ENCODE assay signal across 1 cellular context in genomic region chrX:71181910-71182799, GRCh38.
TF ChIP-seq lines count a peak whose summit lies in the region.

No MANE protein-coding gene starts in this region.

TF ChIP-seq in HepG2, 621 proteins besides CTCF, POLR2A, EP300 and RAD21 (continued from another document and continues in another):
- TF ChIP-seq ZBTB46 (CRISPR knock-in tag; IDR thresholded peaks at IDR 0.05; ENCODE audit: borderline replicate concordance) (no peak), ARID4A (CRISPR knock-in tag; IDR thresholded peaks at IDR 0.05; ENCODE audit: borderline replicate concordance) (peak; percentile 29; the same call in 1 of the 2 replicates), ASH2L (IDR thresholded peaks at IDR 0.05; ENCODE audit: insufficient read length, low read depth, low read length) (no peak), SP4 (CRISPR knock-in tag; IDR thresholded peaks at IDR 0.05) (no peak), JUND (CRISPR knock-in tag; IDR thresholded peaks at IDR 0.05) (peak; percentile 88), KMT2B (CRISPR knock-in tag; IDR thresholded peaks at IDR 0.05) (no peak), ZNF3 (CRISPR knock-in tag; IDR thresholded peaks at IDR 0.05) (no peak), MLLT10 (CRISPR knock-in tag; IDR thresholded peaks at IDR 0.05) (no peak), SMARCC2 (IDR thresholded peaks at IDR 0.05) (no peak), ZNF747 (CRISPR knock-in tag; IDR thresholded peaks at IDR 0.05; ENCODE audit: borderline replicate concordance) (no peak), SNAI1 (CRISPR knock-in tag; IDR thresholded peaks at IDR 0.05; ENCODE audit: borderline replicate concordance) (no peak), ZFP62 (CRISPR knock-in tag; IDR thresholded peaks at IDR 0.05) (no peak), NCOA2 (CRISPR knock-in tag; IDR thresholded peaks at IDR 0.05) (no peak), NONO (IDR thresholded peaks at IDR 0.05) (no peak), NONO (CRISPR knock-in tag; conservative IDR thresholded peaks at IDR 0.05) (no peak), ATF7 (IDR thresholded peaks at IDR 0.05) (no peak), ATF7 (CRISPR knock-in tag; IDR thresholded peaks at IDR 0.05) (no peak), MED8 (CRISPR knock-in tag; IDR thresholded peaks at IDR 0.05; ENCODE audit: insufficient replicate concordance) (no peak), TERF1 (CRISPR knock-in tag; IDR thresholded peaks at IDR 0.05) (no peak), ZNF10 (CRISPR knock-in tag; IDR thresholded peaks at IDR 0.05; ENCODE audit: borderline replicate concordance, low read depth) (no peak), ZNF205 (CRISPR knock-in tag; IDR thresholded peaks at IDR 0.05) (no peak), ZNF230 (CRISPR knock-in tag; IDR thresholded peaks at IDR 0.05) (no peak), DMAP1 (CRISPR knock-in tag; IDR thresholded peaks at IDR 0.05) (peak; percentile 79), ZNF337 (CRISPR knock-in tag; IDR thresholded peaks at IDR 0.05; ENCODE audit: borderline replicate concordance, low read depth) (no peak), ATF2 (CRISPR knock-in tag; IDR thresholded peaks at IDR 0.05) (no peak), ZFYVE20 (CRISPR knock-in tag; IDR thresholded peaks at IDR 0.05; ENCODE audit: borderline replicate concordance, low read depth) (no peak), ZNF20 (CRISPR knock-in tag; IDR thresholded peaks at IDR 0.05) (no peak), ATF6 (CRISPR knock-in tag; conservative IDR thresholded peaks at IDR 0.05) (no peak), NR2F6 (IDR thresholded peaks at IDR 0.05) (peak; percentile 46; the same call in 1 of the 2 replicates), NR2F6 (CRISPR knock-in tag; IDR thresholded peaks at IDR 0.05) (no peak), GLMP (CRISPR knock-in tag; IDR thresholded peaks at IDR 0.05; ENCODE audit: borderline replicate concordance) (no peak), CBX2 (IDR thresholded peaks at IDR 0.05; ENCODE audit: low read depth, low read length) (no peak), CBX2 (CRISPR knock-in tag; IDR thresholded peaks at IDR 0.05; ENCODE audit: low read depth) (no peak), TRIM24 (CRISPR knock-in tag; IDR thresholded peaks at IDR 0.05) (no peak), CCAR2 (optimal IDR thresholded peaks at IDR 0.05; ENCODE audit: low read depth, low read length) (no peak), RFX1 (IDR thresholded peaks at IDR 0.05) (no peak), BORCS8-MEF2B (CRISPR knock-in tag; IDR thresholded peaks at IDR 0.05) (no peak), KDM4B (CRISPR knock-in tag; IDR thresholded peaks at IDR 0.05) (no peak), U2AF1 (optimal IDR thresholded peaks at IDR 0.05; ENCODE audit: low read depth, low read length) (no peak), ZNF740 (CRISPR knock-in tag; IDR thresholded peaks at IDR 0.05) (no peak), KDM6A (CRISPR knock-in tag; IDR thresholded peaks at IDR 0.05; ENCODE audit: low read depth) (no peak), ZNF607 (CRISPR knock-in tag; IDR thresholded peaks at IDR 0.05; ENCODE audit: borderline replicate concordance) (peak; percentile 37; the same call in 1 of the 2 replicates), TEAD3 (CRISPR knock-in tag; optimal IDR thresholded peaks at IDR 0.05; ENCODE audit: borderline replicate concordance) (no peak), MAFK (conservative IDR thresholded peaks at IDR 0.05 in 1 of 2, IDR thresholded peaks at IDR 0.05 in 1 of 2; ENCODE audit: low read length in 2 of 2) (peak; percentile 50 to 61), ZNF781 (CRISPR knock-in tag; IDR thresholded peaks at IDR 0.05; ENCODE audit: borderline replicate concordance, not compliant biosample characterization) (no peak), GLI4 (CRISPR knock-in tag; IDR thresholded peaks at IDR 0.05; ENCODE audit: borderline replicate concordance) (no peak), ZSCAN21 (CRISPR knock-in tag; IDR thresholded peaks at IDR 0.05; ENCODE audit: borderline replicate concordance) (no peak), CBX1 (IDR thresholded peaks at IDR 0.05; ENCODE audit: low read depth) (no peak), BHLHE40 (IDR thresholded peaks at IDR 0.05; ENCODE audit: low read length) (no peak), ZSCAN29 (CRISPR knock-in tag; conservative IDR thresholded peaks at IDR 0.05) (no peak), ZNF33A (CRISPR knock-in tag; IDR thresholded peaks at IDR 0.05; ENCODE audit: borderline replicate concordance) (no peak), DPF2 (CRISPR knock-in tag; IDR thresholded peaks at IDR 0.05; ENCODE audit: borderline replicate concordance, low read depth) (no peak), SAP130 (CRISPR knock-in tag; IDR thresholded peaks at IDR 0.05; ENCODE audit: low read depth) (peak; percentile 66)
- TF ChIP-seq, protein P1, sequence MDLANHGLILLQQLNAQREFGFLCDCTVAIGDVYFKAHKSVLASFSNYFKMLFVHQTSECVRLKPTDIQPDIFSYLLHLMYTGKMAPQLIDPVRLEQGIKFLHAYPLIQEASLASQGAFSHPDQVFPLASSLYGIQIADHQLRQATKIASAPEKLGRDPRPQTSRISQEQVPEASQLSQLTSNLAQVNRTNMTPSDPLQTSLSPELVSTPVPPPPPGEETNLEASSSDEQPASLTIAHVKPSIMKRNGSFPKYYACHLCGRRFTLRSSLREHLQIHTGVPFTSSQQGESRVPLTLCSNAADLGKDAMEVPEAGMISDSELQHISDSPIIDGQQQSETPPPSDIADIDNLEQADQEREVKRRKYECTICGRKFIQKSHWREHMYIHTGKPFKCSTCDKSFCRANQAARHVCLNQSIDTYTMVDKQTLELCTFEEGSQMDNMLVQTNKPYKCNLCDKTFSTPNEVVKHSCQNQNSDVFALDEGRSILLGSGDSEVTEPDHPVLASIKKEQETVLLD (CRISPR knock-in tag; IDR thresholded peaks at IDR 0.05; ENCODE audit: low read depth) = no peak
- TF ChIP-seq, protein P2, sequence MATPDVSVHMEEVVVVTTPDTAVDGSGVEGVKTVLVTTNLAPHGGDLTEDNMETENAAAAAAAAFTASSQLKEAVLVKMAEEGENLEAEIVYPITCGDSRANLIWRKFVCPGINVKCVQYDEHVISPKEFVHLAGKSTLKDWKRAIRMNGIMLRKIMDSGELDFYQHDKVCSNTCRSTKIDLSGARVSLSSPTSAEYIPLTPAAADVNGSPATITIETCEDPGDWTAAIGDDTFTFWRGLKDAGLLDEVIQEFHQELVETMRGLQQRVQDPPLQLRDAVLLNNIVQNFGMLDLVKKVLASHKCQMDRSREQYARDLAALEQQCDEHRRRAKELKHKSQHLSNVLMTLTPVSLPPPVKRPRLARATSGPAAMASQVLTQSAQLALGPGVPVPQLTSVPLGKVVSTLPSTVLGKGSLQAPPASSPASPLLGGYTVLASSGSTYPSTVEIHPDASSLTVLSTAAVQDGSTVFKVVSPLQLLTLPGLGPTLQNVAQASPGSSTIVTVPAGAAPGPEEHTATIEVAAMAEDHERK (CRISPR knock-in tag; IDR thresholded peaks at IDR 0.05; ENCODE audit: low read depth) = no peak
- TF ChIP-seq, protein P3, sequence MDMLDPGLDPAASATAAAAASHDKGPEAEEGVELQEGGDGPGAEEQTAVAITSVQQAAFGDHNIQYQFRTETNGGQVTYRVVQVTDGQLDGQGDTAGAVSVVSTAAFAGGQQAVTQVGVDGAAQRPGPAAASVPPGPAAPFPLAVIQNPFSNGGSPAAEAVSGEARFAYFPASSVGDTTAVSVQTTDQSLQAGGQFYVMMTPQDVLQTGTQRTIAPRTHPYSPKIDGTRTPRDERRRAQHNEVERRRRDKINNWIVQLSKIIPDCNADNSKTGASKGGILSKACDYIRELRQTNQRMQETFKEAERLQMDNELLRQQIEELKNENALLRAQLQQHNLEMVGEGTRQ (IDR thresholded peaks at IDR 0.05; ENCODE audit: low read depth, low read length) = peak; percentile 41; the same call in 1 of the 2 replicates
- TF ChIP-seq, protein P3 (CRISPR knock-in tag; IDR thresholded peaks at IDR 0.05; ENCODE audit: borderline replicate concordance) = peak; percentile 68; the same call in 1 of the 2 replicates
